In the genomic region with DNA sequence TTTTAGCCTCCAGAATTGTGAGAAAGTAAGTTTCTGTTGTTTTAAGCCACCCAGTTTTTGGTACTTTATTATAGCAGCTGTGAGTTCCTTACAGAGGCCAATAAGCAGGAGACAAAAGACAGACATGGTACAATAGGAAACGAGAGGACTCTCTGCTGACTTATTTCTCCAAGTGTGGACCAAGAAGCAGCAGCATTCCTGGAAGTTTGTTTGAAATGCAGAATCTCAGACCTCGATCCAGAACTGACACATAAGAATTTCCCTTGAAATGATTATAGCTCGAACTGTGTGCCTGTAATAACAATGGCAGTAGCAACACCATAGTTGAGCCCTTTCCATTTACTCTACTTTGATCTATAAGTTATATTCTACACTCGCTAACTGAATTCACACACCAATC, we compare ENCODE assay signal across 1 cellular context.
TF ChIP-seq lines count a peak whose summit lies in the region.

No MANE protein-coding gene starts in this region.

TF ChIP-seq in endothelial cell of umbilical vein, 7 proteins besides CTCF, POLR2A, EP300 and RAD21:
- TF ChIP-seq MYC (IDR thresholded peaks at IDR 0.05; ENCODE audit: low read depth, low read length) (no peak), GATA2 (IDR thresholded peaks at IDR 0.05; ENCODE audit: insufficient read depth, insufficient read length, low read depth, low read length) (no peak), FOS (IDR thresholded peaks at IDR 0.05; ENCODE audit: borderline replicate concordance, insufficient read depth, low read length) (no peak), MAX (IDR thresholded peaks at IDR 0.05; ENCODE audit: insufficient read depth, insufficient read length) (no peak), EZH2 (IDR thresholded peaks at IDR 0.05; ENCODE audit: borderline replicate concordance, low read depth, low read length, severe bottlenecking) (no peak)
